25 cellular contexts compared by ENCODE assay signal in genomic region chr6:24099181-24099580, GRCh38. TPM values are rescaled to one million over a fixed set of nuclear protein-coding genes. Genes with fewer than 3 reads are reported as not detected.
DNase-seq lines count a peak whose midpoint lies in the region; ATAC-seq, FAIRE-seq and TF ChIP-seq lines count a peak whose summit lies in the region.
"Had no signal": no experiment of that assay in that cellular context is flagged by ENCODE, and none has a peak within 500 bp of the region (broad histone marks: within the 10 kb centered on the region; RNA-seq: fewer than 3 reads in every experiment).

No MANE protein-coding gene starts in this region.

- no peak for TF ChIP-seq EP300 in GM12878 (IDR thresholded peaks at IDR 0.05; ENCODE audit: borderline replicate concordance in 1 of 2, control insufficient read depth in 1 of 2, low read depth in 2 of 2, low read length in 2 of 2)

- no peak overlapping the region for H3K27ac ChIP-seq in GM12878 (ENCODE audit: control insufficient read depth, insufficient read depth)
- no peak overlapping the region for H3K27ac ChIP-seq in vagina
- H3K27ac ChIP-seq: BLaER1 had no signal

- H4K20me1 ChIP-seq in GM12878 (ENCODE audit: control insufficient read depth, insufficient read depth) = no peaks in the 10 kb centered on the region
- H4K20me1 ChIP-seq: BLaER1 had no signal

- SMC1A ChIA-PET in GM12878 (lab: Charles Lee; ENCODE audit: uncharacterized antibody, unreplicated experiment) = interaction anchor here (1.0 kb wide), 1 partner anchor 10 kb away, joined by 4 read pairs; no protein-coding TSS in a partner anchor

- 0% methylated on average over 2 of the region's 2 CpGs for WGBS in GM12878 (ENCODE audit: insufficient coverage, insufficient replicate concordance, low lambda C conversion rate, missing lambda C conversion rate)

- DNase-seq in GM12878 (ENCODE audit: low read depth, low spot score) (peak; percentile 7), MV-4-11 (lab: John Stamatoyannopoulos, UW) (no peak), vagina (ENCODE audit: extremely low spot score in 2 of 2) (no peak)
- DNase-seq: CD4-positive, alpha-beta T cell; COR-L47; DMS79 treated with DMSO at 0.1 percent for 48 hours; H7; Kasumi-1; NCI-H1048; NCI-H1436; NCI-H187 treated with DMSO at 0.1 percent for 48 hours; NCI-H2107; SIG-M5; SK-N-SH had no signal

- TF ChIP-seq CTCF in GM12878 (IDR thresholded peaks at IDR 0.05 in 2 of 3, conservative IDR thresholded peaks at IDR 0.05 in 1 of 3; ENCODE audit: control insufficient read depth in 2 of 3, extremely low read depth in 1 of 3, insufficient read depth in 1 of 3, low read depth in 3 of 3, low read length in 3 of 3) (no peak), vagina (IDR thresholded peaks at IDR 0.05) (no peak)

- no peak overlapping the region for H2AFZ ChIP-seq in GM12878 (ENCODE audit: control insufficient read depth, low read depth, low read length)

- no peak for TF ChIP-seq POLR2A in GM12878 (IDR thresholded peaks at IDR 0.05; ENCODE audit: low read depth, low read length)
- no peak for TF ChIP-seq POLR2A in vagina (IDR thresholded peaks at IDR 0.05)

- TF ChIP-seq RAD21 in GM12878 (IDR thresholded peaks at IDR 0.05; ENCODE audit: insufficient read depth, low read depth, low read length) = no peak

- H3K79me2 ChIP-seq in GM12878 (ENCODE audit: control insufficient read depth, insufficient read depth, low read length) = no peaks in the 10 kb centered on the region

- H3K4me3 ChIP-seq in GM12878 = no peak overlapping the region
- H3K4me3 ChIP-seq in vagina = no peak overlapping the region
- H3K4me3 ChIP-seq: BLaER1 had no signal

- H3K9me3 ChIP-seq in GM12878 (replicated peaks; ENCODE audit: control insufficient read depth, insufficient read depth, low read length) (no peaks in the 10 kb centered on the region), vagina (no peaks in the 10 kb centered on the region)
- H3K9me3 ChIP-seq: BLaER1, SK-N-SH had no signal

- H3K4me1 ChIP-seq in GM12878 (ENCODE audit: control insufficient read depth, insufficient read depth, low read length) (no peaks in the 10 kb centered on the region), vagina (no peaks in the 10 kb centered on the region)

- RAD21 ChIA-PET in GM12878 (lab: Charles Lee; ENCODE audit: unreplicated experiment) = no interaction called here

- in situ Hi-C loops in GM12878 (cut with MboI) = no loop called here

- H3K4me2 ChIP-seq in GM12878 (ENCODE audit: control insufficient read depth, insufficient read depth) = no peak overlapping the region
- H3K4me2 ChIP-seq: BLaER1, SK-N-SH had no signal

- H3K9ac ChIP-seq in GM12878 (ENCODE audit: control insufficient read depth, insufficient read depth, low read length) = no peak overlapping the region
- H3K9ac ChIP-seq: BLaER1, SK-N-SH had no signal

- FAIRE-seq in GM12878 (lab: Jason Lieb, UNC) = peak; percentile 89
- FAIRE-seq: GM12891 had no signal

- H3K36me3 ChIP-seq in GM12878 (ENCODE audit: control insufficient read depth in 2 of 2, insufficient read depth in 2 of 2, low read length in 1 of 2) (no peaks in the 10 kb centered on the region), vagina (no peaks in the 10 kb centered on the region)
- H3K36me3 ChIP-seq: BLaER1 had no signal

- intact Hi-C loops in GM12878 (cut with micrococcal nuclease; ENCODE audit: unreplicated experiment) (no loop called here), vagina (cut with DNase I) (no loop called here)

- POLR2A ChIA-PET in GM12878 (lab: Charles Lee) = no interaction called here

- peak; percentile 71 for ATAC-seq in GM18907 (IDR thresholded peaks at IDR 0.05; ENCODE audit: unreplicated experiment)
- ATAC-seq in HG02678 (IDR thresholded peaks at IDR 0.05; ENCODE audit: unreplicated experiment) = peak; percentile 72
- peak; percentile 70 for ATAC-seq in HG03378 (IDR thresholded peaks at IDR 0.05; ENCODE audit: unreplicated experiment)
- ATAC-seq in GM12878 = peak; percentile 48
- no peak for ATAC-seq in HG03139 (IDR thresholded peaks at IDR 0.05; ENCODE audit: unreplicated experiment)
- no peak for ATAC-seq in GM21825 (IDR thresholded peaks at IDR 0.05; ENCODE audit: unreplicated experiment)
- ATAC-seq: Panc1 had no signal

- CTCF ChIA-PET in GM12878 (lab: Yijun Ruan, JAX) = interaction anchor here (0.7 kb wide), 1 partner anchor 105 kb away, joined by 3 read pairs; no protein-coding TSS in a partner anchor

- no TSS peak for BruUV-seq in GM12878 (replicated peaks; lab: Mats Ljungman, UMichigan)

- H3K27me3 ChIP-seq in GM12878 (replicated peaks in 1 of 2; ENCODE audit: control insufficient read depth in 2 of 2, insufficient read depth in 2 of 2, low read length in 1 of 2) (no peaks in the 10 kb centered on the region), vagina (no peaks in the 10 kb centered on the region)
- H3K27me3 ChIP-seq: BLaER1 had no signal

TF ChIP-seq in GM12878, 131 proteins besides CTCF, POLR2A, EP300 and RAD21:
- TF ChIP-seq ZBTB33 (IDR thresholded peaks at IDR 0.05) (no peak), IRF4 (IDR thresholded peaks at IDR 0.05; ENCODE audit: low read depth, low read length) (no peak), ETV6 (conservative IDR thresholded peaks at IDR 0.05 in 1 of 2, IDR thresholded peaks at IDR 0.05 in 1 of 2; ENCODE audit: borderline replicate concordance in 1 of 2, low read depth in 1 of 2) (no peak), NKRF (conservative IDR thresholded peaks at IDR 0.05) (no peak), JUND (IDR thresholded peaks at IDR 0.05; ENCODE audit: low read depth, low read length) (no peak), BCL11A (IDR thresholded peaks at IDR 0.05; ENCODE audit: low read depth, low read length) (no peak)

RNA-seq across cellular contexts. Expression of gene NRSN1, which starts 26.8 kb away (rescaled TPM):
- total RNA-seq in GM12878 (2013; cell fraction: nucleolus; rRNA removed) = not detected in 2 replicates
- not detected in 2 replicates for total RNA-seq in GM12878 (2014; rRNA removed)
- not detected in 2 replicates for total RNA-seq in GM12878 (2014; rRNA removed; fragmentation: Illumina TruSeq; extraction: Trizol)
- total RNA-seq in GM12878 (2021) = not detected in 2 replicates
- polyA plus RNA-seq in GM12878 (2011; ENCODE audit: low read depth) = not detected
- polyA plus RNA-seq in GM12878 (2011; rRNA removed) = not detected in 2 replicates
- polyA plus RNA-seq in GM12878 (2011; cell fraction: cytosol; rRNA removed) = not detected in 2 replicates
- polyA plus RNA-seq in GM12878 (2011; cell fraction: nucleus; rRNA removed) = not detected in 2 replicates
- not detected in 2 replicates for polyA plus RNA-seq in GM12878 (2012)
- polyA plus RNA-seq in GM12878 (2014; fragmentation: Illumina TruSeq; extraction: Trizol) = not detected in 2 replicates
- polyA plus RNA-seq in GM12878 (2014; fragmentation: Nextera tagmentation; extraction: Ambion mirVana) = not detected
- not detected in 2 replicates for polyA plus RNA-seq in GM12878 (2014; rRNA removed)
- polyA plus RNA-seq in GM12878 (2016; fragmentation: Nextera tagmentation; extraction: Ambion mirVana) = not detected
- polyA minus RNA-seq in GM12878 (2011; rRNA and poly(A)+ RNA removed) = not detected in 2 replicates
- polyA minus RNA-seq in GM12878 (2011; cell fraction: cytosol; rRNA and poly(A)+ RNA removed) = not detected in 2 replicates
- not detected in 2 replicates for polyA minus RNA-seq in GM12878 (2011; cell fraction: nucleus; rRNA and poly(A)+ RNA removed)
- 1.5 TPM for total RNA-seq in vagina
- total RNA-seq: CD4-positive, alpha-beta T cell; H7; MCF 10A; NCI-H460; T-helper 2 cell treated with Interferon-gamma antibody and Interleukin-4, amounts not matched to agents 100 ng/mL and 5 ng/mL, for 36 hours had no signal

Comparison
In these comparisons a context has a peak if more than half of its experiments do, and no peak if none do; other contexts are left out.
1. ATAC-seq: peak in GM18907 (single experiment), HG02678 (single experiment), HG03378 (single experiment) and GM12878 (single experiment); none in HG03139 (single experiment) and GM21825 (single experiment).